ENCODE assay signal across 7 cellular contexts in the genomic region with DNA sequence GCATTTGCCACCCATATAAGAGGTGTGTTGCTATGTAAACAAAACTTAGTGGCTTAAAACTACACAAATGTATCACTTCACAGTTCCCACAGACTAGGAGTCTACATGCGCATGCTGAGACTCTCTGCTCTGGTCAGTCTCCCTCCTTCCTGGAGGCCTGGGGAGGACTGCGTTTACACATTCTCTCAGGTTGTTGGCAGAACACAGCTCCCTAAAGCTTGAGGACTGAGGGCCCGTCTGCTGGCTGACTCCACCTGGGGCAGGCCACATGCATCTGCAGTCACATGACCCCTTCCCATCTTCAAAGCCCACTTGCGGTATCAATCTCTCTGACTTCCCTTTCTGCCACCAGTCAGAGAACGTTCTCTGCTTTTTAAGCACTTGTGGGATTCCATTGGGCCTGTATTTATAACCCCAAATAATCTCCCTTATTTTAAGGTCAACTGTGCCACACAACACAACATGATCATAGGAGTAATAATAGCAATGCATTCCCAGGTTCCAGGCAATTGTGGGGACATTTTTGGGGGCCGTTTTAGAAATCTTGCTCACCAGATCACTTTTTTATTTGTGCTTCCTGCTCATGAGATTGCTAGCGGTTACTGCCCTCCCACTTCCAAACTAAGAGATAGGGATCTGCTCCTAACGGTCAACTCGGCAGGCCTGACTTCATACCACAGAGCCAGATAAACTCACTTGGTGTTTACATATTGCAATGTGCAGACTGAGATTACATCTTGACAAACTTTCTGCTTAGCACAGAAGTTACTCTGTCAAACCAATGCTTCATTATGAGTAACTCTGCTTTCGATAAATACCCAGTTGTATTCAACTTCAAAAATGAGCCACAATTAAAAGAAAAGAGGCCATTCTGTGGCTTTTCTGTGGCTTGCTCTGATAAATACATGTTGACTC.
A peak's percentile ranks its signal among the peaks of the same experiment; 100 is the strongest.
DNase-seq lines count a peak whose midpoint lies in the region; ATAC-seq, FAIRE-seq and TF ChIP-seq lines count a peak whose summit lies in the region.

No MANE protein-coding gene starts in this region.

- ATAC-seq in HG03565 (IDR thresholded peaks at IDR 0.05; ENCODE audit: unreplicated experiment) (peak; percentile 51), GM19455 (IDR thresholded peaks at IDR 0.05; ENCODE audit: unreplicated experiment) (no peak), omental fat pad (ENCODE audit: low FRiP score) (no peak), GM21360 (IDR thresholded peaks at IDR 0.05; ENCODE audit: unreplicated experiment) (no peak)

- no peaks in the 10 kb centered on the region for H3K79me2 ChIP-seq in endothelial cell of umbilical vein (ENCODE audit: control insufficient read depth, insufficient read depth, low read length)

- no peaks in the 10 kb centered on the region for H3K27me3 Mint-ChIP-seq in activated CD4-positive, alpha-beta T cell treated with anti-CD3 and anti-CD28 coated beads, Interleukin-2, amount 10 ng/mL, durations not matched to agents 24 days and 14 days

- no peaks in the 10 kb centered on the region for H3K9me3 ChIP-seq in endothelial cell of umbilical vein (replicated peaks; ENCODE audit: control insufficient read depth, insufficient read depth, low read length)

- peak overlapping the region; percentile 11 for H3K9ac ChIP-seq in endothelial cell of umbilical vein (replicated peaks; ENCODE audit: extremely low read depth, insufficient read depth, low read length)

- H3K4me1 Mint-ChIP-seq in activated CD4-positive, alpha-beta T cell treated with anti-CD3 and anti-CD28 coated beads, Interleukin-2, amount 10 ng/mL, durations not matched to agents 24 days and 14 days, result peaks cover 18% of the 10 kb centered on the region

- no peaks in the 10 kb centered on the region for H4K20me1 ChIP-seq in endothelial cell of umbilical vein (replicated peaks; ENCODE audit: control insufficient read depth, extremely low read depth, insufficient read depth, low read length)

- no peak overlapping the region for H3K4me3 ChIP-seq in endothelial cell of umbilical vein (replicated peaks in 1 of 3; ENCODE audit: insufficient read depth in 1 of 3, low read depth in 1 of 3, low read length in 3 of 3)

- peak overlapping the region; percentile 75 for H3K27ac Mint-ChIP-seq in activated CD4-positive, alpha-beta T cell treated with anti-CD3 and anti-CD28 coated beads, Interleukin-2, amount 10 ng/mL, durations not matched to agents 24 days and 14 days

- peaks cover 23% of the 10 kb centered on the region for H3K4me1 ChIP-seq in endothelial cell of umbilical vein (ENCODE audit: control insufficient read depth, extremely low read depth, insufficient read depth, low read length)

- POLR2A ChIA-PET in endothelial cell of umbilical vein (lab: Charles Lee), result interaction anchor here (0.5 to 0.7 kb wide), 2 partner anchors 135 to 266 kb away, joined by 3 to 4 read pairs; no protein-coding TSS in a partner anchor

- dilution Hi-C loops in endothelial cell of umbilical vein (cut with MboI; ENCODE audit: extremely low pct_ligation_motif_present, low sequenced_read_pairs), result no loop called here

- peak overlapping the region; percentile 32 for H3K4me2 ChIP-seq in endothelial cell of umbilical vein (ENCODE audit: insufficient read depth, low read length)

- H3K9me3 Mint-ChIP-seq in activated CD4-positive, alpha-beta T cell treated with anti-CD3 and anti-CD28 coated beads, Interleukin-2, amount 10 ng/mL, durations not matched to agents 24 days and 14 days, result no peaks in the 10 kb centered on the region

- BruUV-seq in endothelial cell of umbilical vein (replicated peaks; lab: Mats Ljungman, UMichigan), result no TSS peak

- H3K27ac ChIP-seq in endothelial cell of umbilical vein (ENCODE audit: insufficient read depth, low read depth, low read length), result peak overlapping the region; percentile 42

- no peak for TF ChIP-seq CTCF in endothelial cell of umbilical vein (IDR thresholded peaks at IDR 0.05; ENCODE audit: extremely low read depth in 1 of 2, insufficient read depth in 1 of 2, low read depth in 1 of 2, low read length in 2 of 2)
- no peak for TF ChIP-seq CTCF in omental fat pad (IDR thresholded peaks at IDR 0.05)

- peak overlapping the region; percentile 16 for H3K4me3 Mint-ChIP-seq in activated CD4-positive, alpha-beta T cell treated with anti-CD3 and anti-CD28 coated beads, Interleukin-2, amount 10 ng/mL, durations not matched to agents 24 days and 14 days

- no peaks in the 10 kb centered on the region for H3K36me3 ChIP-seq in endothelial cell of umbilical vein (ENCODE audit: control insufficient read depth in 2 of 2, extremely low read depth in 1 of 2, insufficient read depth in 2 of 2, low read length in 2 of 2)

- peak; percentile 86 for FAIRE-seq in endothelial cell of umbilical vein (lab: Jason Lieb, UNC)

- intact Hi-C loops in activated CD4-positive, alpha-beta T cell treated with anti-CD3 and anti-CD28 coated beads, Interleukin-2, amount 10 ng/mL, durations not matched to agents 24 days and 14 days (cut with micrococcal nuclease), result no loop called here
- intact Hi-C loops in endothelial cell of umbilical vein (cut with micrococcal nuclease), result loop anchor here (1.0 kb wide), 1 partner anchor 202 kb away; the partner anchor contains the start of gene ZFAND4

- CTCF ChIA-PET in endothelial cell of umbilical vein (lab: Charles Lee), result no interaction called here

- no peaks in the 10 kb centered on the region for H3K9me1 ChIP-seq in endothelial cell of umbilical vein (replicated peaks; ENCODE audit: control insufficient read depth, extremely low read depth, insufficient read depth, low read length)

- DNase-seq in activated CD4-positive, alpha-beta T cell treated with anti-CD3 and anti-CD28 coated beads, Interleukin-2, amount 10 ng/mL, durations not matched to agents 24 days and 14 days, result peak; percentile 81
- peak; percentile 95 for DNase-seq in endothelial cell of umbilical vein (ENCODE audit: low read depth, low spot score)
- peak; percentile 75 for DNase-seq in pons (ENCODE audit: low spot score)
- no peak for DNase-seq in omental fat pad (ENCODE audit: low spot score)

- peak; percentile 55 for TF ChIP-seq POLR2A in endothelial cell of umbilical vein (IDR thresholded peaks at IDR 0.05; ENCODE audit: low read depth, low read length)

- H3K27me3 ChIP-seq in endothelial cell of umbilical vein (ENCODE audit: control insufficient read depth in 2 of 2, insufficient read depth in 2 of 2, low read length in 2 of 2), result no peaks in the 10 kb centered on the region

- H3K36me3 Mint-ChIP-seq in activated CD4-positive, alpha-beta T cell treated with anti-CD3 and anti-CD28 coated beads, Interleukin-2, amount 10 ng/mL, durations not matched to agents 24 days and 14 days (ENCODE audit: low read depth), result no peaks in the 10 kb centered on the region

- peak overlapping the region; percentile 0 for H2AFZ ChIP-seq in endothelial cell of umbilical vein (ENCODE audit: low read depth, low read length)

TF ChIP-seq in endothelial cell of umbilical vein, 7 proteins besides CTCF, POLR2A, EP300 and RAD21:
- peak; percentile 38 for TF ChIP-seq JUN (IDR thresholded peaks at IDR 0.05; ENCODE audit: borderline replicate concordance, insufficient read depth, insufficient read length, low read depth)
- TF ChIP-seq GATA2 (IDR thresholded peaks at IDR 0.05; ENCODE audit: insufficient read depth, insufficient read length, low read depth, low read length), result peak; percentile 98
- TF ChIP-seq MAX (IDR thresholded peaks at IDR 0.05; ENCODE audit: insufficient read depth, insufficient read length), result no peak
- peak; percentile 75 for TF ChIP-seq POLR2AphosphoS5 (IDR thresholded peaks at IDR 0.05; ENCODE audit: insufficient read depth, low read depth, low read length)
